In the genomic region with DNA sequence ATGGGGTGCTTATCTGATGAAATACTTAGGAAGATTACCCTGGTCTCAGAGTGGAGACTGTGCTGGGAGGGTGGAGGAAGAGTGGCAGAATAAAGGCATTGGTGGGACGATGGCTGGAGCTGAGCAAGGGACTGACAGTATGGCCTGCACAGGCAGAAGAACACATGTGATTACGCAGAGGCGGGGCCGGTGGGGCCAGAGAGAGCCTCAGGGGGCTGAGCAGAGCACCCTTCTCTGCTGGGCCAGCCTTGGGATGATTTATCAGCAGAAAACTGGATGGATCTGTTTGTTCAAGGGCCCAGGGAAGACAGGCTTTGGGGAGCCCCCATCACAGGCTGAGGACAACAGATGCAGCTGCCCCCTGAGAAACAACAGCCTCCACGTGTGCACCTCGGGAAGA, we compare ENCODE assay signal across 1 cellular context.
TF ChIP-seq lines count a peak whose summit lies in the region.

No MANE protein-coding gene starts in this region.

TF ChIP-seq in WTC11, 78 proteins besides CTCF, POLR2A, EP300 and RAD21 (continued from another document):
- TF ChIP-seq, protein P1, sequence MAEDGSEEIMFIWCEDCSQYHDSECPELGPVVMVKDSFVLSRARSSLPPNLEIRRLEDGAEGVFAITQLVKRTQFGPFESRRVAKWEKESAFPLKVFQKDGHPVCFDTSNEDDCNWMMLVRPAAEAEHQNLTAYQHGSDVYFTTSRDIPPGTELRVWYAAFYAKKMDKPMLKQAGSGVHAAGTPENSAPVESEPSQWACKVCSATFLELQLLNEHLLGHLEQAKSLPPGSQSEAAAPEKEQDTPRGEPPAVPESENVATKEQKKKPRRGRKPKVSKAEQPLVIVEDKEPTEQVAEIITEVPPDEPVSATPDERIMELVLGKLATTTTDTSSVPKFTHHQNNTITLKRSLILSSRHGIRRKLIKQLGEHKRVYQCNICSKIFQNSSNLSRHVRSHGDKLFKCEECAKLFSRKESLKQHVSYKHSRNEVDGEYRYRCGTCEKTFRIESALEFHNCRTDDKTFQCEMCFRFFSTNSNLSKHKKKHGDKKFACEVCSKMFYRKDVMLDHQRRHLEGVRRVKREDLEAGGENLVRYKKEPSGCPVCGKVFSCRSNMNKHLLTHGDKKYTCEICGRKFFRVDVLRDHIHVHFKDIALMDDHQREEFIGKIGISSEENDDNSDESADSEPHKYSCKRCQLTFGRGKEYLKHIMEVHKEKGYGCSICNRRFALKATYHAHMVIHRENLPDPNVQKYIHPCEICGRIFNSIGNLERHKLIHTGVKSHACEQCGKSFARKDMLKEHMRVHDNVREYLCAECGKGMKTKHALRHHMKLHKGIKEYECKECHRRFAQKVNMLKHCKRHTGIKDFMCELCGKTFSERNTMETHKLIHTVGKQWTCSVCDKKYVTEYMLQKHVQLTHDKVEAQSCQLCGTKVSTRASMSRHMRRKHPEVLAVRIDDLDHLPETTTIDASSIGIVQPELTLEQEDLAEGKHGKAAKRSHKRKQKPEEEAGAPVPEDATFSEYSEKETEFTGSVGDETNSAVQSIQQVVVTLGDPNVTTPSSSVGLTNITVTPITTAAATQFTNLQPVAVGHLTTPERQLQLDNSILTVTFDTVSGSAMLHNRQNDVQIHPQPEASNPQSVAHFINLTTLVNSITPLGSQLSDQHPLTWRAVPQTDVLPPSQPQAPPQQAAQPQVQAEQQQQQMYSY (CRISPR knock-in tag; IDR thresholded peaks at IDR 0.05): no peak
- TF ChIP-seq ELF4 (CRISPR knock-in tag; IDR thresholded peaks at IDR 0.05; ENCODE audit: low read depth) (no peak), RELA (CRISPR knock-in tag; IDR thresholded peaks at IDR 0.05; ENCODE audit: borderline replicate concordance) (no peak), ZNF317 (CRISPR knock-in tag; IDR thresholded peaks at IDR 0.05; ENCODE audit: borderline replicate concordance, low read depth) (no peak), OVOL2 (CRISPR knock-in tag; IDR thresholded peaks at IDR 0.05; ENCODE audit: borderline replicate concordance) (no peak), ZNF263 (CRISPR knock-in tag; IDR thresholded peaks at IDR 0.05; ENCODE audit: low read depth) (no peak), NR3C1 (CRISPR knock-in tag; conservative IDR thresholded peaks at IDR 0.05; ENCODE audit: low read depth) (no peak), NFYB (CRISPR knock-in tag; conservative IDR thresholded peaks at IDR 0.05; ENCODE audit: low read depth) (no peak)
- TF ChIP-seq, protein P2, sequence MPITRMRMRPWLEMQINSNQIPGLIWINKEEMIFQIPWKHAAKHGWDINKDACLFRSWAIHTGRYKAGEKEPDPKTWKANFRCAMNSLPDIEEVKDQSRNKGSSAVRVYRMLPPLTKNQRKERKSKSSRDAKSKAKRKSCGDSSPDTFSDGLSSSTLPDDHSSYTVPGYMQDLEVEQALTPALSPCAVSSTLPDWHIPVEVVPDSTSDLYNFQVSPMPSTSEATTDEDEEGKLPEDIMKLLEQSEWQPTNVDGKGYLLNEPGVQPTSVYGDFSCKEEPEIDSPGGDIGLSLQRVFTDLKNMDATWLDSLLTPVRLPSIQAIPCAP (CRISPR knock-in tag; IDR thresholded peaks at IDR 0.05): no peak
- TF ChIP-seq, protein P3, sequence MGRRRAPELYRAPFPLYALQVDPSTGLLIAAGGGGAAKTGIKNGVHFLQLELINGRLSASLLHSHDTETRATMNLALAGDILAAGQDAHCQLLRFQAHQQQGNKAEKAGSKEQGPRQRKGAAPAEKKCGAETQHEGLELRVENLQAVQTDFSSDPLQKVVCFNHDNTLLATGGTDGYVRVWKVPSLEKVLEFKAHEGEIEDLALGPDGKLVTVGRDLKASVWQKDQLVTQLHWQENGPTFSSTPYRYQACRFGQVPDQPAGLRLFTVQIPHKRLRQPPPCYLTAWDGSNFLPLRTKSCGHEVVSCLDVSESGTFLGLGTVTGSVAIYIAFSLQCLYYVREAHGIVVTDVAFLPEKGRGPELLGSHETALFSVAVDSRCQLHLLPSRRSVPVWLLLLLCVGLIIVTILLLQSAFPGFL (CRISPR knock-in tag; IDR thresholded peaks at IDR 0.05; ENCODE audit: borderline replicate concordance): no peak
- TF ChIP-seq, protein P4, sequence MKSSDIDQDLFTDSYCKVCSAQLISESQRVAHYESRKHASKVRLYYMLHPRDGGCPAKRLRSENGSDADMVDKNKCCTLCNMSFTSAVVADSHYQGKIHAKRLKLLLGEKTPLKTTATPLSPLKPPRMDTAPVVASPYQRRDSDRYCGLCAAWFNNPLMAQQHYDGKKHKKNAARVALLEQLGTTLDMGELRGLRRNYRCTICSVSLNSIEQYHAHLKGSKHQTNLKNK (CRISPR knock-in tag; IDR thresholded peaks at IDR 0.05): no peak
- TF ChIP-seq, protein P5, sequence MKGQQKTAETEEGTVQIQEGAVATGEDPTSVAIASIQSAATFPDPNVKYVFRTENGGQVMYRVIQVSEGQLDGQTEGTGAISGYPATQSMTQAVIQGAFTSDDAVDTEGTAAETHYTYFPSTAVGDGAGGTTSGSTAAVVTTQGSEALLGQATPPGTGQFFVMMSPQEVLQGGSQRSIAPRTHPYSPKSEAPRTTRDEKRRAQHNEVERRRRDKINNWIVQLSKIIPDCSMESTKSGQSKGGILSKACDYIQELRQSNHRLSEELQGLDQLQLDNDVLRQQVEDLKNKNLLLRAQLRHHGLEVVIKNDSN (CRISPR knock-in tag; IDR thresholded peaks at IDR 0.05): no peak
- TF ChIP-seq, protein P6, sequence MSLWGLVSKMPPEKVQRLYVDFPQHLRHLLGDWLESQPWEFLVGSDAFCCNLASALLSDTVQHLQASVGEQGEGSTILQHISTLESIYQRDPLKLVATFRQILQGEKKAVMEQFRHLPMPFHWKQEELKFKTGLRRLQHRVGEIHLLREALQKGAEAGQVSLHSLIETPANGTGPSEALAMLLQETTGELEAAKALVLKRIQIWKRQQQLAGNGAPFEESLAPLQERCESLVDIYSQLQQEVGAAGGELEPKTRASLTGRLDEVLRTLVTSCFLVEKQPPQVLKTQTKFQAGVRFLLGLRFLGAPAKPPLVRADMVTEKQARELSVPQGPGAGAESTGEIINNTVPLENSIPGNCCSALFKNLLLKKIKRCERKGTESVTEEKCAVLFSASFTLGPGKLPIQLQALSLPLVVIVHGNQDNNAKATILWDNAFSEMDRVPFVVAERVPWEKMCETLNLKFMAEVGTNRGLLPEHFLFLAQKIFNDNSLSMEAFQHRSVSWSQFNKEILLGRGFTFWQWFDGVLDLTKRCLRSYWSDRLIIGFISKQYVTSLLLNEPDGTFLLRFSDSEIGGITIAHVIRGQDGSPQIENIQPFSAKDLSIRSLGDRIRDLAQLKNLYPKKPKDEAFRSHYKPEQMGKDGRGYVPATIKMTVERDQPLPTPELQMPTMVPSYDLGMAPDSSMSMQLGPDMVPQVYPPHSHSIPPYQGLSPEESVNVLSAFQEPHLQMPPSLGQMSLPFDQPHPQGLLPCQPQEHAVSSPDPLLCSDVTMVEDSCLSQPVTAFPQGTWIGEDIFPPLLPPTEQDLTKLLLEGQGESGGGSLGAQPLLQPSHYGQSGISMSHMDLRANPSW (CRISPR knock-in tag; conservative IDR thresholded peaks at IDR 0.05; ENCODE audit: low read depth): no peak
- TF ChIP-seq, protein P7, sequence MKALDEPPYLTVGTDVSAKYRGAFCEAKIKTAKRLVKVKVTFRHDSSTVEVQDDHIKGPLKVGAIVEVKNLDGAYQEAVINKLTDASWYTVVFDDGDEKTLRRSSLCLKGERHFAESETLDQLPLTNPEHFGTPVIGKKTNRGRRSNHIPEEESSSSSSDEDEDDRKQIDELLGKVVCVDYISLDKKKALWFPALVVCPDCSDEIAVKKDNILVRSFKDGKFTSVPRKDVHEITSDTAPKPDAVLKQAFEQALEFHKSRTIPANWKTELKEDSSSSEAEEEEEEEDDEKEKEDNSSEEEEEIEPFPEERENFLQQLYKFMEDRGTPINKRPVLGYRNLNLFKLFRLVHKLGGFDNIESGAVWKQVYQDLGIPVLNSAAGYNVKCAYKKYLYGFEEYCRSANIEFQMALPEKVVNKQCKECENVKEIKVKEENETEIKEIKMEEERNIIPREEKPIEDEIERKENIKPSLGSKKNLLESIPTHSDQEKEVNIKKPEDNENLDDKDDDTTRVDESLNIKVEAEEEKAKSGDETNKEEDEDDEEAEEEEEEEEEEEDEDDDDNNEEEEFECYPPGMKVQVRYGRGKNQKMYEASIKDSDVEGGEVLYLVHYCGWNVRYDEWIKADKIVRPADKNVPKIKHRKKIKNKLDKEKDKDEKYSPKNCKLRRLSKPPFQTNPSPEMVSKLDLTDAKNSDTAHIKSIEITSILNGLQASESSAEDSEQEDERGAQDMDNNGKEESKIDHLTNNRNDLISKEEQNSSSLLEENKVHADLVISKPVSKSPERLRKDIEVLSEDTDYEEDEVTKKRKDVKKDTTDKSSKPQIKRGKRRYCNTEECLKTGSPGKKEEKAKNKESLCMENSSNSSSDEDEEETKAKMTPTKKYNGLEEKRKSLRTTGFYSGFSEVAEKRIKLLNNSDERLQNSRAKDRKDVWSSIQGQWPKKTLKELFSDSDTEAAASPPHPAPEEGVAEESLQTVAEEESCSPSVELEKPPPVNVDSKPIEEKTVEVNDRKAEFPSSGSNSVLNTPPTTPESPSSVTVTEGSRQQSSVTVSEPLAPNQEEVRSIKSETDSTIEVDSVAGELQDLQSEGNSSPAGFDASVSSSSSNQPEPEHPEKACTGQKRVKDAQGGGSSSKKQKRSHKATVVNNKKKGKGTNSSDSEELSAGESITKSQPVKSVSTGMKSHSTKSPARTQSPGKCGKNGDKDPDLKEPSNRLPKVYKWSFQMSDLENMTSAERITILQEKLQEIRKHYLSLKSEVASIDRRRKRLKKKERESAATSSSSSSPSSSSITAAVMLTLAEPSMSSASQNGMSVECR (CRISPR knock-in tag; IDR thresholded peaks at IDR 0.05; ENCODE audit: borderline replicate concordance): no peak
- TF ChIP-seq, protein P8, sequence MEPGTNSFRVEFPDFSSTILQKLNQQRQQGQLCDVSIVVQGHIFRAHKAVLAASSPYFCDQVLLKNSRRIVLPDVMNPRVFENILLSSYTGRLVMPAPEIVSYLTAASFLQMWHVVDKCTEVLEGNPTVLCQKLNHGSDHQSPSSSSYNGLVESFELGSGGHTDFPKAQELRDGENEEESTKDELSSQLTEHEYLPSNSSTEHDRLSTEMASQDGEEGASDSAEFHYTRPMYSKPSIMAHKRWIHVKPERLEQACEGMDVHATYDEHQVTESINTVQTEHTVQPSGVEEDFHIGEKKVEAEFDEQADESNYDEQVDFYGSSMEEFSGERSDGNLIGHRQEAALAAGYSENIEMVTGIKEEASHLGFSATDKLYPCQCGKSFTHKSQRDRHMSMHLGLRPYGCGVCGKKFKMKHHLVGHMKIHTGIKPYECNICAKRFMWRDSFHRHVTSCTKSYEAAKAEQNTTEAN (CRISPR knock-in tag; IDR thresholded peaks at IDR 0.05): no peak
